27 cellular contexts compared by ENCODE assay signal in the genomic region with DNA sequence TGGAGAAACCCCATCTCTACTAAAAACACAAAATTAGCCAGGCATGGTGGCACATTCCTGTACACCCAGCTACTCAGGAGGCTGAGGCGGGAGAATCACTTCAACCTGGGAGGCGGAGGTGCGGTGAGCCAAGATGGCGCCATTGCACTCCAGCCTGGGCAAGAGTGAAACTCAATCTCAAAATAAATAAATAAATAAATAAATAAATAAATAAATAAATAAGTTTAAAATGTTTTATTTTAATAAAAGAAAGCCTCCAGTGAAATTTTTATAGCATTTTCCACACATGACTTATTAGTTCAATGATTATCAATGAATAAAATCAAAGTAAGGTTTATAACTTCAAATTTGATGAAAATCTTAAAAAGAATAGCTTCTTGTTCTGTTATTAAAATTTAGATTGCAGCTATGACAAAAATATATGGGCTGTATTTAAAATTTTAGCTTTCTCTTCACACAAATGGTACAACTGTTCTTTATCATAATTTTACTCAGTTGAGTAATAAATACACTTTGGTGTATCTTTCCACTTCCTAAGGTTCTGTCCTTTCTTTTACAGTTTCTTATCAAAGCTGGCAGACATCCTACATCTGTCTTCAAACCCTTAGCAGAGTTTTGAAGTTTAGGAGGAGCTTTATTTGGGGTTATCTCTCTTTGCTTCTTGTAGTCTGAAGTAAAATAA.
"Had no signal": no experiment of that assay in that cellular context is flagged by ENCODE, and none has a peak within 500 bp of the region (broad histone marks: within the 10 kb centered on the region; RNA-seq: fewer than 3 reads in every experiment).

No MANE protein-coding gene starts in this region.

- ATAC-seq: left lobe of liver; mucosa of descending colon; natural killer cell treated with Interleukin-12 subunit alpha and Interleukin-12 subunit beta and Interleukin-15 and Interleukin-18, amount 100 ng/mL, for 72 hours; sciatic nerve; stimulated activated effector memory CD8-positive, alpha-beta T cell treated with anti-CD3 and anti-CD28 coated beads, Interleukin-12 subunit alpha, Interleukin-12 subunit beta, amount 100 ng/mL, for 72 hours had no signal

- H3K9ac ChIP-seq: parathyroid adenoma had no signal

- H3K27me3 Mint-ChIP-seq: memory B cell; natural killer cell treated with Interleukin-12 subunit alpha and Interleukin-12 subunit beta and Interleukin-15 and Interleukin-18, amount 100 ng/mL, for 72 hours; progenitor cell of endocrine pancreas had no signal

- DNase-seq: dermis blood vessel endothelial cell; effector memory CD4-positive, alpha-beta T cell; esophagus squamous epithelium; hypothalamus; immature natural killer cell; islet precursor cell; mucosa of descending colon; naive B cell; stimulated activated CD4-positive, alpha-beta T cell treated with anti-CD3 and anti-CD28 coated beads, Interleukin-2, amount 100 ng/mL, for 24 hours; stimulated activated CD4-positive, alpha-beta T cell treated with anti-CD3 and anti-CD28 coated beads, Interleukin-4, amount 100 ng/mL, for 24 hours; stimulated activated naive CD4-positive, alpha-beta T cell treated with Interleukin-2 at 50 U/mL for 16 hours; stomach; thyroid gland; trophoblast cell had no signal

- H3K36me3 ChIP-seq: esophagus squamous epithelium, stomach, thyroid gland, vagina had no signal

- H3K27ac Mint-ChIP-seq: immature natural killer cell; memory B cell; mesothelial cell of epicardium; naive B cell; natural killer cell treated with Interleukin-12 subunit alpha and Interleukin-12 subunit beta and Interleukin-15 and Interleukin-18, amount 100 ng/mL, for 72 hours; progenitor cell of endocrine pancreas; stimulated activated effector memory CD8-positive, alpha-beta T cell treated with anti-CD3 and anti-CD28 coated beads, Interleukin-12 subunit alpha, Interleukin-12 subunit beta, amount 100 ng/mL, for 72 hours had no signal

- H3K9me3 ChIP-seq: esophagus squamous epithelium, mucosa of descending colon, stomach, thyroid gland, vagina had no signal

- H3K4me3 Mint-ChIP-seq: immature natural killer cell; memory B cell; mesothelial cell of epicardium; naive B cell; natural killer cell treated with Interleukin-12 subunit alpha and Interleukin-12 subunit beta and Interleukin-15 and Interleukin-18, amount 100 ng/mL, for 72 hours; neural crest cell; stimulated activated effector memory CD8-positive, alpha-beta T cell treated with anti-CD3 and anti-CD28 coated beads, Interleukin-12 subunit alpha, Interleukin-12 subunit beta, amount 100 ng/mL, for 72 hours had no signal

- H3K4me3 ChIP-seq: coronary artery, esophagus squamous epithelium, lung, mucosa of descending colon, stomach, thyroid gland, vagina had no signal

- H3K4me1 ChIP-seq: esophagus squamous epithelium, parathyroid adenoma, stomach, thyroid gland, vagina had no signal

- FAIRE-seq: frontal cortex had no signal

- H3K27ac ChIP-seq: coronary artery, esophagus squamous epithelium, parathyroid adenoma, stomach, thyroid gland, vagina had no signal

- H3K4me1 Mint-ChIP-seq: immature natural killer cell; memory B cell; naive B cell; stimulated activated effector memory CD8-positive, alpha-beta T cell treated with anti-CD3 and anti-CD28 coated beads, Interleukin-12 subunit alpha, Interleukin-12 subunit beta, amount 100 ng/mL, for 72 hours had no signal

- H3K36me3 Mint-ChIP-seq: immature natural killer cell; memory B cell; mesothelial cell of epicardium; naive B cell; natural killer cell treated with Interleukin-12 subunit alpha and Interleukin-12 subunit beta and Interleukin-15 and Interleukin-18, amount 100 ng/mL, for 72 hours; stimulated activated effector memory CD8-positive, alpha-beta T cell treated with anti-CD3 and anti-CD28 coated beads, Interleukin-12 subunit alpha, Interleukin-12 subunit beta, amount 100 ng/mL, for 72 hours had no signal
